ENCODE assay signal across 1 cellular context in the genomic region with DNA sequence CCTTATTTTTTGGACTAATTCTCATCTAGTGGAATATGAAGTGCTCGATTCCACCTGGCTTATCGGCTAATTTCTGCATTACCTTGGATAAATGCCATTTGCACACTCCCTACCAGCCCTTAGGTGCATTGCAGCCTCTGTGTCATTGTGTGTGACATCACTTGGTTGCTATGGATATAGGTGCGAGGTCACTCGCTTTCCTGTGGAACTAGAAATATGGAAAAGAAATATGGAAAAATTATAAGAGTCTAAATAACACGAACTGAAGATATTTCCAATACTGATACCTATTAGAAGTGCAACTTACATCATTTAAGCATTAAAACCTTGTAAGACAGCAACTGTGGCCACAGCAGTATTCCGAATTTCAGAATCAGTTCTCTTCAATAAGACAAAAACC.
TF ChIP-seq lines count a peak whose summit lies in the region.

No MANE protein-coding gene starts in this region.

TF ChIP-seq in HCT116, 20 proteins besides CTCF, POLR2A, EP300 and RAD21 (continued from another document):
- TF ChIP-seq CEBPB (IDR thresholded peaks at IDR 0.05; ENCODE audit: low read depth) = no peak
TF ChIP-seq in HCT116: peak in this region for 0.
